Comparison of ENCODE assay signal across 1 cellular context in genomic region chr4:93828830-93829530, GRCh38.
A peak's percentile ranks its signal among the peaks of the same experiment; 100 is the strongest.
TF ChIP-seq lines count a peak whose summit lies in the region.

No MANE protein-coding gene starts in this region.

TF ChIP-seq in H1, 55 proteins besides CTCF, POLR2A, EP300 and RAD21 (continued from another document):
- TF ChIP-seq CHD7 (IDR thresholded peaks at IDR 0.05; ENCODE audit: insufficient replicate concordance, low read length) (no peak), RXRA (IDR thresholded peaks at IDR 0.05; ENCODE audit: insufficient read depth, low read depth, low read length) (no peak), JUN (IDR thresholded peaks at IDR 0.05; ENCODE audit: low read depth, low read length) (no peak), ZNF274 (IDR thresholded peaks at IDR 0.05; ENCODE audit: borderline replicate concordance, extremely low read depth, low read length) (no peak), MAFK (IDR thresholded peaks at IDR 0.05; ENCODE audit: low read depth, low read length) (no peak), SP2 (IDR thresholded peaks at IDR 0.05; ENCODE audit: low read length) (no peak), POU5F1 (IDR thresholded peaks at IDR 0.05; ENCODE audit: low read depth, low read length) (no peak), BACH1 (IDR thresholded peaks at IDR 0.05; ENCODE audit: low read length) (no peak), GTF2F1 (IDR thresholded peaks at IDR 0.05; ENCODE audit: borderline replicate concordance, low read depth, low read length) (no peak), NRF1 (IDR thresholded peaks at IDR 0.05; ENCODE audit: low read depth, low read length) (no peak), HDAC2 (IDR thresholded peaks at IDR 0.05; ENCODE audit: borderline replicate concordance in 1 of 2, low read depth in 2 of 2, low read length in 2 of 2) (peak in 1 of 2 experiments; percentile 31; a peak in 1 of 4 replicates), RBBP5 (IDR thresholded peaks at IDR 0.05; ENCODE audit: borderline replicate concordance, low read depth, low read length) (peak; percentile 58), MAX (IDR thresholded peaks at IDR 0.05) (peak; percentile 26), FOSL1 (IDR thresholded peaks at IDR 0.05; ENCODE audit: insufficient read depth, low read depth, low read length) (no peak), TCF12 (IDR thresholded peaks at IDR 0.05; ENCODE audit: low read depth, low read length) (no peak), HDAC6 (IDR thresholded peaks at IDR 0.05; ENCODE audit: low read depth, low read length) (no peak), SP1 (IDR thresholded peaks at IDR 0.05; ENCODE audit: low read depth, low read length) (no peak), ASH2L (IDR thresholded peaks at IDR 0.05; ENCODE audit: low read length) (peak; percentile 61), KDM4A (IDR thresholded peaks at IDR 0.05; ENCODE audit: low read depth, low read length, severe bottlenecking) (peak; percentile 83), YY1 (IDR thresholded peaks at IDR 0.05; ENCODE audit: low read depth, low read length) (peak; percentile 18; the same call in 1 of the 2 replicates), CREB1 (IDR thresholded peaks at IDR 0.05) (no peak), PHF8 (conservative IDR thresholded peaks at IDR 0.05; ENCODE audit: low read depth, low read length) (0 out of 2 replicates have a peak, but pooled peaks have one; percentile 24), CBX8 (IDR thresholded peaks at IDR 0.05; ENCODE audit: borderline replicate concordance, low read depth, low read length) (no peak), GABPA (IDR thresholded peaks at IDR 0.05; ENCODE audit: borderline replicate concordance, insufficient read depth, low read length) (no peak), TAF7 (optimal IDR thresholded peaks at IDR 0.05; ENCODE audit: borderline replicate concordance, low read depth, low read length) (no peak), RFX5 (IDR thresholded peaks at IDR 0.05; ENCODE audit: borderline replicate concordance, low read depth, low read length) (no peak), USF2 (IDR thresholded peaks at IDR 0.05; ENCODE audit: low read length) (no peak), CTBP2 (IDR thresholded peaks at IDR 0.05; ENCODE audit: borderline replicate concordance, insufficient read depth, insufficient read length, low read length) (peak; percentile 87), SUZ12 (IDR thresholded peaks at IDR 0.05; ENCODE audit: low read length) (no peak; the same call in 1 of the 2 replicates), CEBPB (IDR thresholded peaks at IDR 0.05; ENCODE audit: low read depth, low read length) (no peak), TBP (IDR thresholded peaks at IDR 0.05; ENCODE audit: low read depth, low read length) (no peak), SRF (IDR thresholded peaks at IDR 0.05; ENCODE audit: low read depth, low read length) (no peak), NANOG (IDR thresholded peaks at IDR 0.05; ENCODE audit: insufficient read depth, low read depth, low read length, poor library complexity, severe bottlenecking) (no peak), TAF1 (IDR thresholded peaks at IDR 0.05; ENCODE audit: low read depth, low read length) (no peak), RNF2 (IDR thresholded peaks at IDR 0.05; ENCODE audit: borderline replicate concordance, low read depth, low read length, missing control alignments, poor library complexity, severe bottlenecking) (no peak), JUND (IDR thresholded peaks at IDR 0.05; ENCODE audit: low read length) (no peak), ATF2 (IDR thresholded peaks at IDR 0.05; ENCODE audit: low read length) (no peak), SIX5 (IDR thresholded peaks at IDR 0.05; ENCODE audit: low read depth, low read length) (no peak), SAP30 (IDR thresholded peaks at IDR 0.05; ENCODE audit: insufficient read depth, insufficient replicate concordance, low read length) (peak; percentile 4), KDM1A (IDR thresholded peaks at IDR 0.05; ENCODE audit: borderline replicate concordance, low read length) (no peak), SIRT6 (IDR thresholded peaks at IDR 0.05; ENCODE audit: low read length) (no peak), TEAD4 (IDR thresholded peaks at IDR 0.05; ENCODE audit: low read depth, low read length) (0 out of 2 replicates have a peak, but pooled peaks have one; percentile 2), CHD1 (IDR thresholded peaks at IDR 0.05; ENCODE audit: low read depth, low read length) (no peak), BRCA1 (IDR thresholded peaks at IDR 0.05; ENCODE audit: low read depth, low read length) (no peak), EZH2 (IDR thresholded peaks at IDR 0.05; ENCODE audit: low read depth, low read length, severe bottlenecking) (no peak), CHD2 (IDR thresholded peaks at IDR 0.05; ENCODE audit: low read length) (no peak), POLR2AphosphoS5 (IDR thresholded peaks at IDR 0.05; ENCODE audit: low read depth, low read length) (no peak), KDM5A (IDR thresholded peaks at IDR 0.05; ENCODE audit: low read length) (no peak), EGR1 (IDR thresholded peaks at IDR 0.05; ENCODE audit: borderline replicate concordance, low read depth, low read length) (no peak), CBX5 (IDR thresholded peaks at IDR 0.05; ENCODE audit: low read depth, low read length) (no peak), ATF3 (IDR thresholded peaks at IDR 0.05; ENCODE audit: insufficient read depth, low read depth, low read length) (no peak), E2F6 (IDR thresholded peaks at IDR 0.05) (peak; percentile 64; the same call in 1 of the 2 replicates), SP4 (IDR thresholded peaks at IDR 0.05; ENCODE audit: low read length) (no peak), SIN3A (conservative IDR thresholded peaks at IDR 0.05 in 1 of 2, IDR thresholded peaks at IDR 0.05 in 1 of 2; ENCODE audit: low read depth in 1 of 2, low read length in 2 of 2) (peak in 1 of 2 experiments; percentile 17; a peak in 1 of 4 replicates)
TF ChIP-seq in H1: peak in this region for 12.
